17 cellular contexts compared by ENCODE assay signal in genomic region chr2:34093790-34094189, GRCh38.
"Had no signal": no experiment of that assay in that cellular context is flagged by ENCODE, and none has a peak within 500 bp of the region (broad histone marks: within the 10 kb centered on the region; RNA-seq: fewer than 3 reads in every experiment).

No MANE protein-coding gene starts in this region.

- H3K36me3 ChIP-seq: adrenal gland, colonic mucosa, esophagus squamous epithelium, right lobe of liver, spleen had no signal

- ATAC-seq: mucosa of descending colon, psoas muscle, right lobe of liver had no signal

- H3K4me1 ChIP-seq: adrenal gland, colonic mucosa, esophagus squamous epithelium, psoas muscle, right lobe of liver, spleen had no signal

- H3K27me3 ChIP-seq: adrenal gland, colonic mucosa, esophagus squamous epithelium, right lobe of liver, spleen had no signal

- H3K27ac ChIP-seq: adrenal gland, colonic mucosa, esophagus squamous epithelium, psoas muscle, right lobe of liver, spleen had no signal

- H3K9me3 ChIP-seq: adrenal gland, colonic mucosa, esophagus squamous epithelium, mucosa of descending colon, psoas muscle, right lobe of liver, spleen had no signal

- H3K4me3 ChIP-seq: adrenal gland, colonic mucosa, esophagus squamous epithelium, mucosa of descending colon, psoas muscle, right lobe of liver, spleen had no signal

- DNase-seq: activated naive CD4-positive, alpha-beta T cell treated with anti-CD3 and anti-CD28 coated beads, Interleukin-2, amount 50 U/mL, for 16 hours; adrenal gland; caudate nucleus; colonic mucosa; esophagus squamous epithelium; foreskin fibroblast; head of caudate nucleus; mammary epithelial cell; mucosa of descending colon; natural killer cell; nucleus accumbens; psoas muscle; right lobe of liver; spleen; stimulated activated CD4-positive, alpha-beta T cell treated with anti-CD3 and anti-CD28 coated beads, Interleukin-1b, Interleukin-23, amount 100 ng/mL, for 48 hours; stimulated activated naive CD4-positive, alpha-beta T cell; trophoblast cell had no signal
